ENCODE assay signal across 14 cellular contexts in the genomic region with DNA sequence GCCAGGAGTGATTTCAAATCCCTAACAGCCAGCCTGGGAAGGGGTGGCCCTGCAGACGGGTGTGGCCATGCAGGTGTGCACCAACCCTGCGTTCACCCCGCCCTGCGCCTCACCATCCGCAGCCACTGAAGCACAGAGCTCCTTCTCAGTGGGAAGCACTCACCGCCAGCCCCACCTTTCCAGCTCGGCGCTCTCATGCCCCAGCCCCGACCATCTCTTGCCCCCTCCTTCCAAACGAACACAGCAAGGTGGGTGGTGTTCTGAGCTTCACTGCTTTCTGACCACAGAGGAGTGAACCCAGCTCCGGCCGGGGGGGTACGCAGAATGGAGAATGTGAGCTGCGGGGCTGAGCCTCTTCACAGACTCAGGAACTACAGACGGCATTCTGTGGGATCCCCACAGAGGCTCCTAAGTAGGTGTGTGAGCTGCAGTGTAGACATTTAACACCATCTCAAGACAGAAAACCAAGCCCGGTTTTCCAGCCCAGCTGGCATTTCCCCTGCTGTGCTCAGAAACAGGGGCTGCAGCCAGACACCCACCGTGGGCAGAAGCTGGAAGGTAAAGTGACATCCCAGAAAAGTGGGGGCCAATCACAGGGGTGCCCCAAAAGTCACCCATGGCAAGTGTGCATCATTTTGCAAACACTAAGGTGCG.
DNase-seq lines count a peak whose midpoint lies in the region; ATAC-seq and TF ChIP-seq lines count a peak whose summit lies in the region.
"Had no signal": no experiment of that assay in that cellular context is flagged by ENCODE, and none has a peak within 500 bp of the region (broad histone marks: within the 10 kb centered on the region; RNA-seq: fewer than 3 reads in every experiment).

No MANE protein-coding gene starts in this region.

- peaks cover 6 to 16% of the 10 kb centered on the region in 2 donors for H3K4me1 Mint-ChIP-seq in effector memory CD8-positive, alpha-beta T cell (ENCODE audit: low read depth in 2 of 2)

- peak overlapping the region in 1 of 2 donors; percentile 17 for H3K4me3 Mint-ChIP-seq in effector memory CD8-positive, alpha-beta T cell
- H3K4me3 Mint-ChIP-seq: T-helper 2 cell treated with Interferon-gamma antibody and Interleukin-4, amounts not matched to agents 5 μg/mL and 100 μg/mL, for 36 hours had no signal

- TF ChIP-seq CTCF in HEK293 (tag by site-specific recombination; IDR thresholded peaks at IDR 0.05) (no peak), RWPE2 (IDR thresholded peaks at IDR 0.05; ENCODE audit: poor library complexity, severe bottlenecking) (no peak), lower lobe of right lung (IDR thresholded peaks at IDR 0.05) (no peak)

- H3K4me3 ChIP-seq in BLaER1 treated with 17β-estradiol and CSF1 and Interleukin-3, amounts not matched to agents 10 nM and 100 nM = no peak overlapping the region
- H3K4me3 ChIP-seq in HEK293 (ENCODE audit: low read depth, low read length) = no peak overlapping the region
- H3K4me3 ChIP-seq in RWPE2 (ENCODE audit: severe bottlenecking) = no peak overlapping the region
- H3K4me3 ChIP-seq in lower lobe of right lung = no peak overlapping the region

- intact Hi-C loops in lower lobe of right lung (cut with DNase I) = no loop called here

- DNase-seq in RWPE2 (ENCODE audit: low spot score) (no peak), lower lobe of right lung (peak; percentile 39), NCI-H774 (lab: John Stamatoyannopoulos, UW) (no peak)
- DNase-seq in effector memory CD8-positive, alpha-beta T cell = no peak
- DNase-seq: CD4-positive, CD25-positive, alpha-beta regulatory T cell; GOT3; stimulated activated CD4-positive, alpha-beta T cell treated with anti-CD3 and anti-CD28 coated beads, Interleukin-4, amount 100 ng/mL, for 24 hours had no signal

- H3K27ac Mint-ChIP-seq in effector memory CD8-positive, alpha-beta T cell = peak overlapping the region in 1 of 2 donors; percentile 12
- H3K27ac Mint-ChIP-seq: progenitor cell of endocrine pancreas; T-helper 2 cell treated with Interferon-gamma antibody and Interleukin-4, amounts not matched to agents 5 μg/mL and 100 μg/mL, for 36 hours had no signal

- 0 out of 22 replicates have a peak overlapping the region, but pooled peaks of 1 of the 11 experiments have one; percentile 39 for H3K9ac ChIP-seq in BLaER1 treated with 17β-estradiol and CSF1 and Interleukin-3, amounts not matched to agents 10 nM and 100 nM

- H4K20me1 ChIP-seq in BLaER1 treated with 17β-estradiol and CSF1 and Interleukin-3, amounts not matched to agents 10 nM and 100 nM = no peaks in the 10 kb centered on the region; a peak in 2 of 22 replicates

- no peaks in the 10 kb centered on the region for H3K9me3 ChIP-seq in BLaER1 treated with 17β-estradiol and CSF1 and Interleukin-3, amounts not matched to agents 10 nM and 100 nM (replicated peaks in 1 of 11)
- H3K9me3 ChIP-seq in HEK293 (ENCODE audit: control insufficient read depth, insufficient read depth, low read depth, low read length) = no peaks in the 10 kb centered on the region
- H3K9me3 ChIP-seq in RWPE2 (ENCODE audit: severe bottlenecking) = no peaks in the 10 kb centered on the region
- H3K9me3 ChIP-seq in lower lobe of right lung = no peaks in the 10 kb centered on the region

- no peak overlapping the region for H3K27ac ChIP-seq in BLaER1 treated with 17β-estradiol and CSF1 and Interleukin-3, amounts not matched to agents 10 nM and 100 nM
- H3K27ac ChIP-seq in HEK293 (ENCODE audit: extremely low read depth, low read depth, low read length) (no peak overlapping the region), RWPE2 (ENCODE audit: poor library complexity, severe bottlenecking) (no peak overlapping the region), lower lobe of right lung (no peak overlapping the region)

- no peaks in the 10 kb centered on the region for H3K36me3 ChIP-seq in BLaER1 treated with 17β-estradiol and CSF1 and Interleukin-3, amounts not matched to agents 10 nM and 100 nM
- H3K36me3 ChIP-seq in HEK293 (ENCODE audit: control insufficient read depth in 2 of 2, insufficient read depth in 1 of 2, low read length in 2 of 2) (no peaks in the 10 kb centered on the region), RWPE2 (ENCODE audit: low read depth) (no peaks in the 10 kb centered on the region), lower lobe of right lung (no peaks in the 10 kb centered on the region)

- CTCF ChIA-PET in HEK293 (lab: Yijun Ruan, JAX) = interaction anchor here (1.4 kb wide), 1 partner anchor 39 kb away, joined by 3 read pairs; no protein-coding TSS in a partner anchor

- no peaks in the 10 kb centered on the region for H3K36me3 Mint-ChIP-seq in effector memory CD8-positive, alpha-beta T cell (ENCODE audit: insufficient read depth)
- H3K36me3 Mint-ChIP-seq: CD4-positive, CD25-positive, alpha-beta regulatory T cell had no signal

- H3K4me2 ChIP-seq in BLaER1 treated with 17β-estradiol and CSF1 and Interleukin-3, amounts not matched to agents 10 nM and 100 nM = peak overlapping the region; percentile 18 to 68 (median 61)

- peaks cover 52 to 72% of the 10 kb centered on the region in 2 donors for H3K27me3 Mint-ChIP-seq in effector memory CD8-positive, alpha-beta T cell

- POLR2A ChIA-PET in HEK293 (lab: Yijun Ruan, JAX) = no interaction called here

- ATAC-seq in RWPE2 (ENCODE audit: low read depth) (peak; percentile 23; the same call in 1 of the 3 replicates), lower lobe of right lung (no peak), GM18907 (IDR thresholded peaks at IDR 0.05; ENCODE audit: unreplicated experiment) (no peak), HG03442 (IDR thresholded peaks at IDR 0.05; ENCODE audit: unreplicated experiment) (no peak)
- ATAC-seq in effector memory CD8-positive, alpha-beta T cell (replicated peaks) = no peak
- ATAC-seq: Panc1 had no signal

- H3K4me1 ChIP-seq in BLaER1 treated with 17β-estradiol and CSF1 and Interleukin-3, amounts not matched to agents 10 nM and 100 nM = peaks cover 13 to 35% (median 19%) of the 10 kb centered on the region in 10 experiments; a peak in 19 of 20 replicates
- no peaks in the 10 kb centered on the region for H3K4me1 ChIP-seq in HEK293 (ENCODE audit: control insufficient read depth, insufficient read depth, low read length)
- no peaks in the 10 kb centered on the region for H3K4me1 ChIP-seq in RWPE2 (ENCODE audit: insufficient read depth, poor library complexity, severe bottlenecking)
- no peaks in the 10 kb centered on the region for H3K4me1 ChIP-seq in lower lobe of right lung

- no peaks in the 10 kb centered on the region for H3K27me3 ChIP-seq in BLaER1 treated with 17β-estradiol and CSF1 and Interleukin-3, amounts not matched to agents 10 nM and 100 nM
- peaks cover 14% of the 10 kb centered on the region for H3K27me3 ChIP-seq in RWPE2 (ENCODE audit: insufficient read depth, poor library complexity, severe bottlenecking)
- H3K27me3 ChIP-seq in lower lobe of right lung (ENCODE audit: low read depth) = peaks cover 34% of the 10 kb centered on the region

- H3K9me3 Mint-ChIP-seq in effector memory CD8-positive, alpha-beta T cell = no peaks in the 10 kb centered on the region
- H3K9me3 Mint-ChIP-seq: T-helper 2 cell treated with Interferon-gamma antibody and Interleukin-4, amounts not matched to agents 5 μg/mL and 100 μg/mL, for 36 hours had no signal

TF ChIP-seq in HEK293, 187 proteins besides CTCF, POLR2A, EP300 and RAD21:
- TF ChIP-seq KLF1 (tag by site-specific recombination; IDR thresholded peaks at IDR 0.05) = peak; percentile 64
- TF ChIP-seq, protein P1, sequence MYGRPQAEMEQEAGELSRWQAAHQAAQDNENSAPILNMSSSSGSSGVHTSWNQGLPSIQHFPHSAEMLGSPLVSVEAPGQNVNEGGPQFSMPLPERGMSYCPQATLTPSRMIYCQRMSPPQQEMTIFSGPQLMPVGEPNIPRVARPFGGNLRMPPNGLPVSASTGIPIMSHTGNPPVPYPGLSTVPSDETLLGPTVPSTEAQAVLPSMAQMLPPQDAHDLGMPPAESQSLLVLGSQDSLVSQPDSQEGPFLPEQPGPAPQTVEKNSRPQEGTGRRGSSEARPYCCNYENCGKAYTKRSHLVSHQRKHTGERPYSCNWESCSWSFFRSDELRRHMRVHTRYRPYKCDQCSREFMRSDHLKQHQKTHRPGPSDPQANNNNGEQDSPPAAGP (tag by site-specific recombination; IDR thresholded peaks at IDR 0.05) = no peak
